ENCODE assay signal across 8 cellular contexts in genomic region chr12:12725956-12726542, GRCh38. TPM values are rescaled to one million over a fixed set of nuclear protein-coding genes. Genes with fewer than 3 reads are reported as not detected.
A peak's percentile ranks its signal among the peaks of the same experiment; 100 is the strongest.
DNase-seq lines count a peak whose midpoint lies in the region; ATAC-seq and TF ChIP-seq lines count a peak whose summit lies in the region.

No MANE protein-coding gene starts in this region.

- ATAC-seq in HG02763 (IDR thresholded peaks at IDR 0.05; ENCODE audit: unreplicated experiment): no peak
- ATAC-seq in HG02798 (IDR thresholded peaks at IDR 0.05; ENCODE audit: poor library complexity, unreplicated experiment): no peak
- no peak for ATAC-seq in HG03097 (IDR thresholded peaks at IDR 0.05; ENCODE audit: low FRiP score, unreplicated experiment)

- H3K4me3 Mint-ChIP-seq in HFFc6 (peak overlapping the region; percentile 91), MCF 10A (ENCODE audit: unreplicated experiment) (peak overlapping the region; percentile 98), mesothelial cell of epicardium (peak overlapping the region; percentile 94)

- CTCF ChIA-PET in MCF 10A (lab: Yijun Ruan, JAX): interaction anchor here (0.7 to 3.4 kb wide), 2 partner anchors 11 to 88 kb away, joined by 3 to 25 read pairs; no protein-coding TSS in a partner anchor

- BruUV-seq in MCF 10A (replicated peaks; lab: Mats Ljungman, UMichigan): no TSS peak

- TF ChIP-seq CTCF in HFFc6 (IDR thresholded peaks at IDR 0.05): no peak
- TF ChIP-seq CTCF in MCF 10A (IDR thresholded peaks at IDR 0.05; ENCODE audit: unreplicated experiment): no peak
- no peak for TF ChIP-seq CTCF in mesothelial cell of epicardium (IDR thresholded peaks at IDR 0.05; ENCODE audit: unreplicated experiment)

- DNase-seq in HFFc6: no peak
- peak; percentile 32 for DNase-seq in MCF 10A (ENCODE audit: unreplicated experiment)
- no peak for DNase-seq in mesothelial cell of epicardium (ENCODE audit: low spot score in 2 of 2, unreplicated experiment in 2 of 2)
- DNase-seq in DMS79 treated with DMSO at 0.1 percent for 48 hours (lab: John Stamatoyannopoulos, UW): no peak

- H3K4me3 ChIP-seq in ACC112 (ENCODE audit: low read depth, low read length): peak overlapping the region; percentile 95

- H3K36me3 Mint-ChIP-seq in HFFc6 (ENCODE audit: low read depth): peaks cover 43% of the 10 kb centered on the region
- peaks cover 43% of the 10 kb centered on the region for H3K36me3 Mint-ChIP-seq in MCF 10A (ENCODE audit: insufficient read depth, unreplicated experiment)
- peaks cover under 1% of the 10 kb centered on the region for H3K36me3 Mint-ChIP-seq in mesothelial cell of epicardium

- peak overlapping the region; percentile 75 for H2AFZ ChIP-seq in ACC112 (ENCODE audit: low read length, unreplicated experiment)

- H3K27me3 ChIP-seq in ACC112 (ENCODE audit: insufficient read depth, low read length): no peaks in the 10 kb centered on the region

- peak overlapping the region; percentile 97 for H3K27ac ChIP-seq in ACC112 (ENCODE audit: low read depth, low read length)

- H3K9me3 Mint-ChIP-seq in HFFc6 (no peaks in the 10 kb centered on the region; the same call in 1 of the 2 replicates), MCF 10A (ENCODE audit: unreplicated experiment) (no peaks in the 10 kb centered on the region), mesothelial cell of epicardium (no peaks in the 10 kb centered on the region)

- H3K4me1 ChIP-seq in ACC112 (ENCODE audit: control insufficient read depth, insufficient read depth, low read length, unreplicated experiment): peaks cover 7% of the 10 kb centered on the region

- peak overlapping the region; percentile 96 for H3K27ac Mint-ChIP-seq in HFFc6
- H3K27ac Mint-ChIP-seq in MCF 10A (ENCODE audit: low read depth, unreplicated experiment): peak overlapping the region; percentile 99
- H3K27ac Mint-ChIP-seq in mesothelial cell of epicardium: peak overlapping the region; percentile 96

- POLR2A ChIA-PET in MCF 10A (lab: Yijun Ruan, JAX): interaction anchor here (0.6 to 13.4 kb wide), 24 partner anchors 10 to 499 kb away, joined by 3 to 163 read pairs (median 4); partner anchors contain the start of genes APOLD1, BORCS5, CDKN1B and DDX47

- H3K4me1 Mint-ChIP-seq in HFFc6 (ENCODE audit: low read depth) (peaks cover 52% of the 10 kb centered on the region), MCF 10A (ENCODE audit: insufficient read depth, unreplicated experiment) (peaks cover 13% of the 10 kb centered on the region), mesothelial cell of epicardium (peaks cover 22% of the 10 kb centered on the region)

- H3K79me2 ChIP-seq in ACC112 (ENCODE audit: control insufficient read depth, insufficient read depth, low read length, unreplicated experiment): peaks cover 73% of the 10 kb centered on the region

- peaks cover under 1% of the 10 kb centered on the region; the same call in 1 of the 2 replicates for H3K36me3 ChIP-seq in ACC112 (ENCODE audit: insufficient read depth, low read length)

- intact Hi-C loops in MCF 10A (cut with micrococcal nuclease): loop anchor here (1.0 to 5.0 kb wide), 2 partner anchors 9 to 61 kb away; partner anchors contain the start of genes APOLD1 and CDKN1B

- H3K27me3 Mint-ChIP-seq in HFFc6 (ENCODE audit: insufficient read depth) (peaks cover 13% of the 10 kb centered on the region), MCF 10A (ENCODE audit: insufficient read depth, unreplicated experiment) (no peaks in the 10 kb centered on the region), mesothelial cell of epicardium (ENCODE audit: low read depth) (no peaks in the 10 kb centered on the region)

RNA-seq across cellular contexts. Expression of gene CDKN1B, which starts 8.9 kb away (rescaled TPM):
- 10 to 100 TPM; 22.9 to 31.4 (median 29.7) TPM for total RNA-seq in HFFc6 (2021; fragmentation: NEBNext Ultra II Directional; extraction: Animal tissue kit (Norgen Biotek cat#: 25700))
- total RNA-seq in MCF 10A (2022): 33.9 and 41.6 TPM in 2 replicates
- total RNA-seq in mesothelial cell of epicardium: 23.6 to 28.3 TPM (median 25.0 TPM) in 3 replicates

RNA-seq across cellular contexts. Expression of gene GPR19, which starts 30.1 kb away (rescaled TPM):
- total RNA-seq in HFFc6 (2021; fragmentation: NEBNext Ultra II Directional; extraction: Animal tissue kit (Norgen Biotek cat#: 25700)): under 1 TPM in 3 of 6 experiments, not detected in 3; 0.15 to 0.31 (median 0.26) TPM
- total RNA-seq in MCF 10A (2022): 0.93 TPM in 1 of 2 replicates, not detected in the other
- total RNA-seq in mesothelial cell of epicardium: 0.53 to 1.1 TPM (median 1.0 TPM) in 3 replicates

RNA-seq across cellular contexts. Expression of gene APOLD1, which starts 59.4 kb away (rescaled TPM):
- 1 to 10 TPM; 5.0 to 8.6 (median 6.6) TPM for total RNA-seq in HFFc6 (2021; fragmentation: NEBNext Ultra II Directional; extraction: Animal tissue kit (Norgen Biotek cat#: 25700))
- total RNA-seq in MCF 10A (2022) (8.0 and 8.2 TPM in 2 replicates), mesothelial cell of epicardium (3.0 to 5.1 TPM (median 3.9 TPM) in 3 replicates)
